19 cellular contexts compared by ENCODE assay signal in genomic region chr7:94906035-94906796, GRCh38. TPM values are rescaled to one million over a fixed set of nuclear protein-coding genes. Genes with fewer than 3 reads are reported as not detected.
"Had no signal": no experiment of that assay in that cellular context is flagged by ENCODE, and none has a peak within 500 bp of the region (broad histone marks: within the 10 kb centered on the region; RNA-seq: fewer than 3 reads in every experiment).

No MANE protein-coding gene starts in this region.

- H3K27ac ChIP-seq: brain microvascular endothelial cell had no signal

- H3K9me3 ChIP-seq: gastrocnemius medialis, left lung, mucosa of descending colon, pancreas, tibial artery had no signal

- DNase-seq: activated CD4-positive, alpha-beta T cell treated with anti-CD3 and anti-CD28 coated beads, Interleukin-2, amount 50 U/mL, for 1 hour; activated CD8-positive, alpha-beta memory T cell treated with anti-CD3 and anti-CD28 coated beads, Interleukin-2, amount 50 U/mL, for 4 hours; activated naive CD4-positive, alpha-beta T cell treated with anti-CD3 and anti-CD28 coated beads for 36 hours; activated T-cell treated with anti-CD3 and anti-CD28 coated beads, Interleukin-2, amount 50 U/mL, for 4 hours; brain microvascular endothelial cell; central memory CD4-positive, alpha-beta T cell; endodermal cell; gastrocnemius medialis; left lung; mucosa of descending colon; naive B cell; pancreas; stimulated activated CD4-positive, alpha-beta T cell treated with anti-CD3 and anti-CD28 coated beads, Interleukin-12 subunit alpha, Interleukin-12 subunit beta, amount 100 ng/mL, for 4 hours; stimulated activated CD4-positive, alpha-beta T cell treated with anti-CD3 and anti-CD28 coated beads, Interleukin-1b, Interleukin-23, amount 100 ng/mL, for 48 hours; stimulated activated CD8-positive, alpha-beta memory T cell treated with anti-CD3 and anti-CD28 coated beads, Interleukin-4, amount 100 ng/mL, for 48 hours; stimulated activated naive CD4-positive, alpha-beta T cell treated with Interleukin-2 at 50 U/mL for 16 hours; T-cell; tibial artery had no signal

- H3K36me3 Mint-ChIP-seq: naive B cell, T-cell had no signal

- H3K9me3 Mint-ChIP-seq: activated naive CD4-positive, alpha-beta T cell treated with anti-CD3 and anti-CD28 coated beads for 36 hours; activated T-cell treated with anti-CD3 and anti-CD28 coated beads, Interleukin-2, amount 50 U/mL, for 4 hours; endodermal cell; naive B cell; T-cell had no signal

- H3K36me3 ChIP-seq: brain microvascular endothelial cell, gastrocnemius medialis, left lung, pancreas, tibial artery had no signal

- H3K27me3 ChIP-seq: brain microvascular endothelial cell, dorsolateral prefrontal cortex, gastrocnemius medialis, pancreas, tibial artery had no signal

- H3K27ac Mint-ChIP-seq: activated naive CD4-positive, alpha-beta T cell treated with anti-CD3 and anti-CD28 coated beads for 36 hours; T-cell had no signal

- ATAC-seq: gastrocnemius medialis, T-cell had no signal

- H3K4me3 ChIP-seq: left lung, mucosa of descending colon had no signal

- H3K4me3 Mint-ChIP-seq: activated naive CD4-positive, alpha-beta T cell treated with anti-CD3 and anti-CD28 coated beads for 36 hours; activated T-cell treated with anti-CD3 and anti-CD28 coated beads, Interleukin-2, amount 50 U/mL, for 4 hours had no signal

RNA-seq across cellular contexts. Expression of gene PPP1R9A, which starts 1.2 kb away (rescaled TPM):
- total RNA-seq: activated naive CD4-positive, alpha-beta T cell treated with anti-CD3 and anti-CD28 coated beads for 36 hours had no signal
